26 cellular contexts compared by ENCODE assay signal in the genomic region with DNA sequence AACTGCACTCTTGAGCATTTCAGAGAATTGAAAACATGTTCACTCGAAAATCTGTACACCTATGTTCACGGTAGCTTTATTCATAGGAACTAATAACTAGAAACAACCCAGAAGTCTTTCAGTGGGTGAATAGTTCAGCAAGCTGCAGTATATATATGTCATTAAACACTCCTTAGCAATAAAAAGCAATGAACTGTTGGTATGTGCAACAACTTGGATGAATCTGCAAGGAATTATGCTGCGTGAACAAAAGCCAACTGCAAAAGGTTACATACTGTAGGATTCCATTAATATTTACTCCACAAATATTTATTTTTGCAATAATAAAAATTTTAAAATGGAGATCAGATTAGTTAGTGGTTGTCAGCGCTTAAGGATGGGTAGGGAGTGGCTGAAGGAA.
"Had no signal": no experiment of that assay in that cellular context is flagged by ENCODE, and none has a peak within 500 bp of the region (broad histone marks: within the 10 kb centered on the region; RNA-seq: fewer than 3 reads in every experiment).

No MANE protein-coding gene starts in this region.

- H3K27me3 ChIP-seq: body of pancreas, cardiac muscle cell, right atrium auricular region, tibial nerve had no signal

- H3K9me3 ChIP-seq: adrenal gland, body of pancreas, stomach had no signal

- H3K4me3 ChIP-seq: adrenal gland, body of pancreas, cardiac muscle cell, coronary artery, dorsolateral prefrontal cortex, left ventricle myocardium inferior, lung, right atrium auricular region, smooth muscle cell, stomach, tibial nerve had no signal

- DNase-seq: activated B cell treated with CpG ODN at 0.5 μM for 24 hours; activated CD4-positive, alpha-beta T cell treated with anti-CD3 and anti-CD28 coated beads, Interleukin-2, amount 50 U/mL, for 1 hour; activated CD8-positive, alpha-beta memory T cell treated with anti-CD3 and anti-CD28 coated beads for 24 hours; activated effector memory CD4-positive, alpha-beta T cell treated with Interleukin-2 at 50 U/mL for 16 hours; activated naive CD4-positive, alpha-beta T cell treated with anti-CD3 and anti-CD28 coated beads for 36 hours; activated naive CD8-positive, alpha-beta T cell treated with anti-CD3 and anti-CD28 coated beads for 36 hours; adrenal gland; aorta; body of pancreas; dorsolateral prefrontal cortex; left ventricle myocardium inferior; naive thymus-derived CD4-positive, alpha-beta T cell; nucleus accumbens; stimulated activated CD4-positive, alpha-beta T cell treated with anti-CD3 and anti-CD28 coated beads, Interleukin-15, amount 100 ng/mL, for 24 hours; stimulated activated CD4-positive, alpha-beta T cell treated with anti-CD3 and anti-CD28 coated beads, Interleukin-2, amount 100 ng/mL, for 24 hours; stimulated activated naive B cell treated with anti-CD40 and anti-IgM and Interleukin-4, amounts not matched to agents 10 μg/mL and 1 μg/mL and 100 μg/mL, for 72 hours; stomach; T-helper 17 cell; T1000 had no signal

- H3K4me1 ChIP-seq: adrenal gland, body of pancreas, left ventricle myocardium inferior, right atrium auricular region, stomach, tibial nerve had no signal

- ATAC-seq: body of pancreas; esophagus mucosa; naive thymus-derived CD4-positive, alpha-beta T cell; stimulated activated naive B cell treated with anti-CD40 and anti-IgM and Interleukin-4, amounts not matched to agents 10 μg/mL and 1 μg/mL and 100 μg/mL, for 72 hours; T-helper 17 cell had no signal

- H3K36me3 ChIP-seq: adrenal gland, cardiac muscle cell, left ventricle myocardium inferior, right atrium auricular region, stomach, tibial nerve had no signal

- H3K27ac ChIP-seq: adrenal gland, body of pancreas, cardiac muscle cell, coronary artery, dorsolateral prefrontal cortex, left ventricle myocardium inferior, right atrium auricular region, stomach, tibial nerve had no signal

- H3K4me2 ChIP-seq: smooth muscle cell had no signal
